Comparison of ENCODE assay signal across 10 cellular contexts in genomic region chr12:10717410-10717809, GRCh38. TPM values are rescaled to one million over a fixed set of nuclear protein-coding genes. Genes with fewer than 3 reads are reported as not detected.
DNase-seq lines count a peak whose midpoint lies in the region; ATAC-seq and TF ChIP-seq lines count a peak whose summit lies in the region.
"Had no signal": no experiment of that assay in that cellular context is flagged by ENCODE, and none has a peak within 500 bp of the region (broad histone marks: within the 10 kb centered on the region; RNA-seq: fewer than 3 reads in every experiment).

No MANE protein-coding gene starts in this region.

- no peak for ATAC-seq in HG03039 (IDR thresholded peaks at IDR 0.05; ENCODE audit: unreplicated experiment)
- no peak for ATAC-seq in right lobe of liver

- peaks cover 10% of the 10 kb centered on the region for H3K27me3 Mint-ChIP-seq in neural crest cell (ENCODE audit: low read depth)

- intact Hi-C loops in right lobe of liver (cut with DNase I), result no loop called here

- no peaks in the 10 kb centered on the region for H3K9me3 ChIP-seq in right lobe of liver

- peaks cover 32% of the 10 kb centered on the region for H3K4me1 Mint-ChIP-seq in neural crest cell

- TF ChIP-seq CTCF in 22Rv1 (IDR thresholded peaks at IDR 0.05) (no peak), LNCaP clone FGC (IDR thresholded peaks at IDR 0.05; ENCODE audit: control insufficient read depth, extremely low read depth, insufficient read depth) (no peak), epithelial cell of esophagus (IDR thresholded peaks at IDR 0.05; ENCODE audit: insufficient read depth, low read depth, low read length, missing control alignments) (no peak), neural crest cell (conservative IDR thresholded peaks at IDR 0.05) (no peak), right lobe of liver (IDR thresholded peaks at IDR 0.05) (no peak)

- no peaks in the 10 kb centered on the region for H3K4me1 ChIP-seq in right lobe of liver

- H3K4me3 ChIP-seq in LNCaP clone FGC (ENCODE audit: low read depth, low read length) (peak overlapping the region; percentile 25), epithelial cell of esophagus (ENCODE audit: low read length) (peak overlapping the region; percentile 98), right lobe of liver (no peak overlapping the region)

- H3K4me3 Mint-ChIP-seq in neural crest cell, result peak overlapping the region; percentile 29

- WGBS in right lobe of liver (ENCODE audit: insufficient coverage, low coverage, low lambda C conversion rate, missing lambda C conversion rate), result 37% methylated on average over 2 of the region's 2 CpGs

- H3K36me3 ChIP-seq in right lobe of liver, result peaks cover 0 to 17% (median 0%) of the 10 kb centered on the region in 4 donors

- TF ChIP-seq POLR2A in right lobe of liver (IDR thresholded peaks at IDR 0.05), result no peak

- no peaks in the 10 kb centered on the region for H3K9me3 Mint-ChIP-seq in neural crest cell

- DNase-seq in LNCaP clone FGC (ENCODE audit: low read depth) (peak; percentile 13), epithelial cell of esophagus (ENCODE audit: low read depth) (peak; percentile 91), neural crest cell (ENCODE audit: low read depth, low spot score) (no peak), T1000 (lab: John Stamatoyannopoulos, UW) (no peak), hypothalamus (lab: John Stamatoyannopoulos, UW) (no peak), right lobe of liver (no peak)

- H3K36me3 Mint-ChIP-seq in neural crest cell (ENCODE audit: low read depth), result peaks cover 12% of the 10 kb centered on the region

- peak overlapping the region; percentile 2; the same call in 1 of the 2 replicates for H3K27ac ChIP-seq in 22Rv1
- no peak overlapping the region for H3K27ac ChIP-seq in right lobe of liver
- H3K27ac ChIP-seq: C4-2B had no signal

- H3K27me3 ChIP-seq in right lobe of liver, result no peaks in the 10 kb centered on the region

- H3K27ac Mint-ChIP-seq in neural crest cell (ENCODE audit: unreplicated experiment), result no peak overlapping the region

RNA-seq across cellular contexts. Expression of gene YBX3, which starts 5.7 kb away (rescaled TPM):
- total RNA-seq in neural crest cell, result 86.8 and 90.4 TPM in 2 replicates
- 10 to 100 TPM; 16.0 to 34.2 (median 23.2) TPM for total RNA-seq in right lobe of liver

RNA-seq across cellular contexts. Expression of gene STYK1, which starts 43.6 kb away (rescaled TPM):
- total RNA-seq in neural crest cell, result not detected in 2 replicates
- total RNA-seq in right lobe of liver, result not detected
- total RNA-seq: OCI-LY7 had no signal

Comparison
In these comparisons a context has a peak if more than half of its experiments do, and no peak if none do; other contexts are left out.
1. DNase-seq: peak in LNCaP clone FGC (single experiment) and epithelial cell of esophagus (single experiment); none in neural crest cell (single experiment), T1000 (single experiment), hypothalamus (0 of 51) and right lobe of liver (0 of 3).
2. H3K4me3 ChIP-seq: peak in LNCaP clone FGC (single experiment) and epithelial cell of esophagus (single experiment); none in right lobe of liver (0 of 3).